Comparison of ENCODE assay signal across 22 cellular contexts in genomic region chr7:75743455-75743859, GRCh38. TPM values are rescaled to one million over a fixed set of nuclear protein-coding genes. Genes with fewer than 3 reads are reported as not detected.
A peak's percentile ranks its signal among the peaks of the same experiment; 100 is the strongest.
DNase-seq lines count a peak whose midpoint lies in the region; ATAC-seq and TF ChIP-seq lines count a peak whose summit lies in the region.
"Had no signal": no experiment of that assay in that cellular context is flagged by ENCODE, and none has a peak within 500 bp of the region (broad histone marks: within the 10 kb centered on the region; RNA-seq: fewer than 3 reads in every experiment).

No MANE protein-coding gene starts in this region.

- no peak for TF ChIP-seq POLR2A in transverse colon (IDR thresholded peaks at IDR 0.05)

- no peak overlapping the region for H3K9ac ChIP-seq in colonic mucosa (ENCODE audit: low read depth in 2 of 2, low read length in 2 of 2)

- in situ Hi-C loops in transverse colon (cut with MboI; ENCODE audit: low pct_ligation_motif_present in 1 of 4, low pct_unique_long_range_greater_than_20kb in 1 of 4, low sequenced_read_pairs in 3 of 4) = no loop called here

- H3K36me3 ChIP-seq in SJCRH30 = no peaks in the 10 kb centered on the region
- H3K36me3 ChIP-seq in transverse colon = no peaks in the 10 kb centered on the region
- no peaks in the 10 kb centered on the region for H3K36me3 ChIP-seq in colonic mucosa
- H3K36me3 ChIP-seq: Peyer's patch, SJSA1 had no signal

- H3K4me3 ChIP-seq in SJCRH30 (no peak overlapping the region), fibroblast of the aortic adventitia (ENCODE audit: low read depth, low read length) (no peak overlapping the region), transverse colon (no peak overlapping the region), colonic mucosa (no peak overlapping the region)
- H3K4me3 ChIP-seq: Peyer's patch, SJSA1 had no signal

- no peak for TF ChIP-seq EP300 in transverse colon (IDR thresholded peaks at IDR 0.05; ENCODE audit: low read depth)

- H3K27me3 ChIP-seq in SJCRH30 (no peaks in the 10 kb centered on the region), transverse colon (no peaks in the 10 kb centered on the region), colonic mucosa (no peaks in the 10 kb centered on the region)
- H3K27me3 ChIP-seq: Peyer's patch, SJSA1 had no signal

- WGBS in transverse colon (ENCODE audit: low coverage in 1 of 2), 2 donors = 35 to 60% methylated on average over 1 to 4 of the region's 4 CpGs

- intact Hi-C loops in left ventricle myocardium superior (cut with micrococcal nuclease) = no loop called here
- intact Hi-C loops in cardiac septum (cut with DNase I) = no loop called here
- intact Hi-C loops in transverse colon (cut with DNase I; ENCODE audit: low total_unique reads) = no loop called here
- intact Hi-C loops in colonic mucosa (cut with DNase I) = no loop called here

- no peak overlapping the region for H3K27ac ChIP-seq in SJCRH30
- no peak overlapping the region for H3K27ac ChIP-seq in transverse colon
- no peak overlapping the region for H3K27ac ChIP-seq in colonic mucosa
- H3K27ac ChIP-seq: Peyer's patch, SJSA1 had no signal

- H3K9me3 ChIP-seq in SJCRH30 (replicated peaks) (peaks cover 12% of the 10 kb centered on the region), transverse colon (no peaks in the 10 kb centered on the region), colonic mucosa (no peaks in the 10 kb centered on the region)
- H3K9me3 ChIP-seq: Peyer's patch had no signal

- H3K4me1 ChIP-seq in SJCRH30 = peaks cover 10% of the 10 kb centered on the region
- peaks cover 0 to 22% (median 14%) of the 10 kb centered on the region in 4 donors for H3K4me1 ChIP-seq in transverse colon
- H3K4me1 ChIP-seq in colonic mucosa = no peaks in the 10 kb centered on the region

- ATAC-seq in left ventricle myocardium superior = no peak
- ATAC-seq in HG02870 (IDR thresholded peaks at IDR 0.05; ENCODE audit: unreplicated experiment) = no peak
- ATAC-seq: activated T-cell treated with anti-CD3 and anti-CD28 coated beads, Interleukin-2, amount 50 U/mL, for 72 hours had no signal

- TF ChIP-seq CTCF in fibroblast of the aortic adventitia (IDR thresholded peaks at IDR 0.05; ENCODE audit: insufficient read depth, low read length) (no peak), transverse colon (IDR thresholded peaks at IDR 0.05) (no peak), colonic mucosa (IDR thresholded peaks at IDR 0.05) (no peak)

- DNase-seq in left ventricle myocardium superior (peak; percentile 34), cardiac septum (ENCODE audit: low spot score) (no peak), SJCRH30 (peak; percentile 58 to 74), fibroblast of the aortic adventitia (ENCODE audit: low read depth) (peak; percentile 44), transverse colon (peak; percentile 17), colonic mucosa (no peak), H4 (ENCODE audit: low spot score) (no peak)
- DNase-seq: activated CD4-positive, alpha-beta T cell treated with anti-CD3 and anti-CD28 coated beads for 48 hours; activated naive CD4-positive, alpha-beta T cell treated with anti-CD3 and anti-CD28 coated beads, Interleukin-2, amount 50 U/mL, for 16 hours; activated T-cell treated with anti-CD3 and anti-CD28 coated beads, Interleukin-2, amount 50 U/mL, for 72 hours; aorta; IMR-90; NCI-H2029; NCI-H345; NK-92 treated with Interleukin-12 subunit alpha and Interleukin-12 subunit beta, amount 100 ng/mL, for 24 hours; occipital lobe; Peyer's patch had no signal

RNA-seq across cellular contexts. Expression of gene HIP1, which starts 4.7 kb away (rescaled TPM):
- total RNA-seq in left ventricle myocardium superior = 17.8 TPM
- total RNA-seq in cardiac septum = 24.7 TPM
- total RNA-seq in SJCRH30 (2014; rRNA removed; shearing (Covaris generic)) = 48.6 and 49.6 TPM in 2 replicates
- total RNA-seq in fibroblast of the aortic adventitia (ENCODE audit: low replicate concordance) = 9.3 and 10.5 TPM in 2 replicates
- 10 to 100 TPM in 1 of 4 donors, 1 to 10 TPM in 3; 3.7 to 20.1 (median 4.7) TPM for total RNA-seq in transverse colon
- 1 to 10 TPM; 4.8 to 5.5 TPM for total RNA-seq in colonic mucosa
- 12.9 and 17.5 TPM in 2 replicates for total RNA-seq in H4 (2014; rRNA removed; shearing (Covaris generic))

RNA-seq across cellular contexts. Expression of gene CCL26, which starts 28.6 kb away (rescaled TPM):
- total RNA-seq in left ventricle myocardium superior (not detected), cardiac septum (0.83 TPM), fibroblast of the aortic adventitia (ENCODE audit: low replicate concordance) (0.33 and 1.2 TPM in 2 replicates), transverse colon (not detected), colonic mucosa (under 1 TPM; 0.82 to 0.91 TPM)
- total RNA-seq in SJCRH30 (2014; rRNA removed; shearing (Covaris generic)) = not detected in 2 replicates
- total RNA-seq in H4 (2014; rRNA removed; shearing (Covaris generic)) = 18.3 and 20.7 TPM in 2 replicates
- total RNA-seq: epithelial cell of proximal tubule; IMR-90; kidney epithelial cell; occipital lobe; Peyer's patch; T-helper 1 cell treated with Interleukin-12 subunit alpha and Interleukin-12 subunit beta and Interleukin-4 antibody, amounts not matched to agents 30 ng/mL and 1 ng/mL, for 36 hours had no signal

Comparison
In these comparisons a context has a peak if more than half of its experiments do, and no peak if none do; other contexts are left out.
1. DNase-seq: peak in left ventricle myocardium superior (single experiment), SJCRH30 (2 of 2), fibroblast of the aortic adventitia (single experiment) and transverse colon (single experiment); none in cardiac septum (single experiment), colonic mucosa (single experiment) and H4 (single experiment).